Comparison of ENCODE assay signal across 12 cellular contexts in the genomic region with DNA sequence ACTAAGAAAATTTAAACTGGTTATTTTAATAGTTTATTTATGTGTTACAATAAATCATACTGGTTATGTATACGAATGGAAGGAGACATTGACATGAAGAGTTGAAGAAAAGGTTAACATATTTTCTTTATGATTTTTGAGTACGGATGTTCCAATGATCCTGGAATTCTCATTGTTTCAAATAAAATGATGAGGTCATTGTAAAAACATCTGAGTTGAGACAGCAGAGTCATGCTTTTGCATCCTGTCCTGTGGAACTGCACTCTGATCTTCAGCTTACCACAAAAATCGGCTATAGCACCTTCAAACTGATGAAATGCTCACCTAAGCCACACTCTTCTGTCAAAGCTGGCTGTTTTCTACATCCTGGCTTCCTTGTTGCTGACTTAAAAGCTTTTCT.
DNase-seq lines count a peak whose midpoint lies in the region; ATAC-seq and TF ChIP-seq lines count a peak whose summit lies in the region.
"Had no signal": no experiment of that assay in that cellular context is flagged by ENCODE, and none has a peak within 500 bp of the region (broad histone marks: within the 10 kb centered on the region; RNA-seq: fewer than 3 reads in every experiment).

No MANE protein-coding gene starts in this region.

- H3K36me3 ChIP-seq in SJSA1 = no peaks in the 10 kb centered on the region
- H3K36me3 ChIP-seq: ovary had no signal

- DNase-seq in H4 (ENCODE audit: low spot score) = peak; percentile 56
- DNase-seq in SJSA1 (ENCODE audit: low read depth in 1 of 2, low spot score in 2 of 2) = peak; percentile 49 to 64
- peak; percentile 84 for DNase-seq in fibroblast of mammary gland (ENCODE audit: low read depth)
- peak; percentile 82 for DNase-seq in pulmonary artery endothelial cell (ENCODE audit: low read depth, low spot score)
- no peak for DNase-seq in iPS-NIHi7 (ENCODE audit: extremely low spot score)
- no peak for DNase-seq in activated gamma-delta T cell treated with Interleukin-2 at 50 U/mL for 16 hours
- DNase-seq: activated T-cell treated with anti-CD3 and anti-CD28 coated beads, Interleukin-2, amount 50 U/mL, for 24 hours; H7; ovary had no signal

- no peak for TF ChIP-seq CTCF in fibroblast of mammary gland (conservative IDR thresholded peaks at IDR 0.05; ENCODE audit: control insufficient read depth, insufficient read depth, low read depth, low read length)

- H3K4me1 ChIP-seq in SJSA1 (replicated peaks) = peaks cover 28% of the 10 kb centered on the region

- no peak for ATAC-seq in HG03108 (IDR thresholded peaks at IDR 0.05; ENCODE audit: unreplicated experiment)
- ATAC-seq in HG03342 (IDR thresholded peaks at IDR 0.05; ENCODE audit: unreplicated experiment) = no peak
- ATAC-seq: WTC11 had no signal

- H3K27ac ChIP-seq in SJSA1 = peak overlapping the region; percentile 87
- H3K27ac ChIP-seq: ovary had no signal

- H3K4me3 ChIP-seq in SJSA1 = no peak overlapping the region
- H3K4me3 ChIP-seq in fibroblast of mammary gland (ENCODE audit: control insufficient read depth, low read depth, low read length) = no peak overlapping the region
- H3K4me3 ChIP-seq: ovary had no signal

- H3K9me3 ChIP-seq in SJSA1 (replicated peaks) = no peaks in the 10 kb centered on the region
- H3K9me3 ChIP-seq: ovary had no signal

- no peaks in the 10 kb centered on the region for H3K27me3 ChIP-seq in SJSA1 (replicated peaks)
- H3K27me3 ChIP-seq: ovary had no signal

Comparison
In these comparisons a context has a peak if more than half of its experiments do, and no peak if none do; other contexts are left out.
1. DNase-seq: peak in H4 (single experiment), SJSA1 (2 of 2), fibroblast of mammary gland (single experiment) and pulmonary artery endothelial cell (single experiment); none in iPS-NIHi7 (single experiment) and activated gamma-delta T cell treated with Interleukin-2 at 50 U/mL for 16 hours (single experiment).